ENCODE assay signal across 18 cellular contexts in genomic region chr3:80087769-80088168, GRCh38.
DNase-seq lines count a peak whose midpoint lies in the region; ATAC-seq and TF ChIP-seq lines count a peak whose summit lies in the region.
"Had no signal": no experiment of that assay in that cellular context is flagged by ENCODE, and none has a peak within 500 bp of the region (broad histone marks: within the 10 kb centered on the region; RNA-seq: fewer than 3 reads in every experiment).

No MANE protein-coding gene starts in this region.

- H4K8ac ChIP-seq in mesenchymal stem cell (ENCODE audit: low read length) (no peak overlapping the region), neuronal stem cell (ENCODE audit: low read depth, low read length) (no peak overlapping the region)

- intact Hi-C loops in PC-9 (cut with micrococcal nuclease; ENCODE audit: unreplicated experiment), result no loop called here

- H2BK15ac ChIP-seq in mesenchymal stem cell (ENCODE audit: low read depth, poor library complexity, severe bottlenecking), result no peak overlapping the region
- H2BK15ac ChIP-seq in neuronal stem cell (ENCODE audit: low read length), result no peak overlapping the region

- H4K20me1 ChIP-seq in PC-9 (ENCODE audit: insufficient read depth), result no peaks in the 10 kb centered on the region

- no peak for TF ChIP-seq POLR2A in upper lobe of left lung (IDR thresholded peaks at IDR 0.05)

- H3K36me3 Mint-ChIP-seq in activated T-cell treated with anti-CD3 and anti-CD28 coated beads, Interleukin-2, amount 50 U/mL, for 24 hours (ENCODE audit: low read depth), result no peaks in the 10 kb centered on the region

- H3K27ac ChIP-seq in PC-9 (no peak overlapping the region), mesenchymal stem cell (ENCODE audit: low read length, poor library complexity, severe bottlenecking) (peak overlapping the region; percentile 74), neuronal stem cell (replicated peaks; ENCODE audit: low read length) (no peak overlapping the region), upper lobe of left lung (no peak overlapping the region)
- H3K27ac ChIP-seq: colonic mucosa had no signal

- H3K27ac Mint-ChIP-seq in activated T-cell treated with anti-CD3 and anti-CD28 coated beads, Interleukin-2, amount 50 U/mL, for 24 hours, result no peak overlapping the region
- H3K27ac Mint-ChIP-seq: activated CD8-positive, alpha-beta T cell treated with anti-CD3 and anti-CD28 coated beads for 36 hours; activated T-helper 2 cell treated with anti-CD3 and anti-CD28 coated beads, Interferon-gamma antibody, Interleukin-2, Interleukin-4, amounts not matched to agents 10 μg/mL and 5 μg/mL and 100 μg/mL, durations not matched to agents 14 hours and 24 hours and 36 hours had no signal

- POLR2A ChIA-PET in PC-9 (lab: Charles Lee; ENCODE audit: unreplicated experiment), result no interaction called here

- H3K4me3 Mint-ChIP-seq in activated T-cell treated with anti-CD3 and anti-CD28 coated beads, Interleukin-2, amount 50 U/mL, for 24 hours, result no peak overlapping the region
- H3K4me3 Mint-ChIP-seq: activated CD8-positive, alpha-beta T cell treated with anti-CD3 and anti-CD28 coated beads for 36 hours had no signal

- CTCF ChIA-PET in PC-9 (lab: Charles Lee), result no interaction called here

- H2BK120ac ChIP-seq in mesenchymal stem cell (ENCODE audit: low read depth, low read length), result no peak overlapping the region
- H2BK120ac ChIP-seq in neuronal stem cell (ENCODE audit: low read depth, low read length), result no peak overlapping the region

- no TSS peak for BruUV-seq in PC-9 (replicated peaks; lab: Mats Ljungman, UMichigan)

- peaks cover 9% of the 10 kb centered on the region for H3K4me1 ChIP-seq in PC-9 (replicated peaks; ENCODE audit: insufficient read depth)
- no peaks in the 10 kb centered on the region for H3K4me1 ChIP-seq in mesenchymal stem cell (ENCODE audit: control insufficient read depth, insufficient read depth, low read depth, low read length)
- H3K4me1 ChIP-seq in neuronal stem cell (ENCODE audit: control insufficient read depth in 2 of 2, insufficient read depth in 1 of 2, low read depth in 1 of 2, low read length in 2 of 2), result no peaks in the 10 kb centered on the region
- H3K4me1 ChIP-seq in upper lobe of left lung, result no peaks in the 10 kb centered on the region
- H3K4me1 ChIP-seq: colonic mucosa had no signal

- DNase-seq in EH (ENCODE audit: low read depth), result peak; percentile 0
- peak in 1 of 2 experiments; percentile 46 for DNase-seq in PC-9
- DNase-seq in cardiac fibroblast (ENCODE audit: low read depth in 2 of 2), result peak; percentile 40 to 51
- peak; percentile 20 for DNase-seq in mesenchymal stem cell
- DNase-seq in activated T-cell treated with anti-CD3 and anti-CD28 coated beads, Interleukin-2, amount 50 U/mL, for 24 hours, result no peak
- DNase-seq in neuronal stem cell (ENCODE audit: low spot score), result no peak
- no peak for DNase-seq in upper lobe of left lung
- DNase-seq: activated CD8-positive, alpha-beta T cell treated with anti-CD3 and anti-CD28 coated beads for 36 hours; colonic mucosa; DMS153; hippocampal formation; Kasumi-1; left colon; NCI-H1694 treated with DMSO at 0.1 percent for 48 hours; NCI-H510A; stimulated activated naive CD8-positive, alpha-beta T cell treated with anti-CD3 and anti-CD28 coated beads, Interleukin-15, Interleukin-2, amounts not matched to agents 100 U/mL and 50 U/mL, for 24 hours had no signal

- H3K4me1 Mint-ChIP-seq in activated T-cell treated with anti-CD3 and anti-CD28 coated beads, Interleukin-2, amount 50 U/mL, for 24 hours (ENCODE audit: low read depth), result no peaks in the 10 kb centered on the region

- H2AFZ ChIP-seq in PC-9 (0 out of 2 replicates have a peak overlapping the region, but pooled peaks have one; percentile 33), mesenchymal stem cell (ENCODE audit: low read depth, low read length) (no peak overlapping the region), neuronal stem cell (ENCODE audit: low read length) (no peak overlapping the region)

- H3K9me3 ChIP-seq in PC-9 (ENCODE audit: insufficient read depth, low read depth) (no peaks in the 10 kb centered on the region), mesenchymal stem cell (ENCODE audit: control insufficient read depth, low read length) (no peaks in the 10 kb centered on the region), neuronal stem cell (replicated peaks in 1 of 2; ENCODE audit: control insufficient read depth in 2 of 2, insufficient read depth in 1 of 2, low read depth in 1 of 2, low read length in 2 of 2) (no peaks in the 10 kb centered on the region), upper lobe of left lung (no peaks in the 10 kb centered on the region)
- H3K9me3 ChIP-seq: colonic mucosa had no signal

- ATAC-seq in GM18511 (IDR thresholded peaks at IDR 0.05; ENCODE audit: unreplicated experiment), result no peak
- ATAC-seq in upper lobe of left lung (ENCODE audit: low FRiP score in 2 of 2), result no peak
- ATAC-seq: activated CD8-positive, alpha-beta T cell treated with anti-CD3 and anti-CD28 coated beads for 36 hours; left colon; stimulated activated naive CD8-positive, alpha-beta T cell treated with anti-CD3 and anti-CD28 coated beads, Interleukin-15, Interleukin-2, amounts not matched to agents 100 U/mL and 50 U/mL, for 24 hours had no signal

- H3K79me1 ChIP-seq in mesenchymal stem cell (replicated peaks; ENCODE audit: low read length, poor library complexity, severe bottlenecking) (no peaks in the 10 kb centered on the region), neuronal stem cell (ENCODE audit: low read depth, low read length) (no peaks in the 10 kb centered on the region)

- WGBS in mesenchymal stem cell, result no CpG with 5 or more reads among the region's 1 CpG
- no CpG with 5 or more reads among the region's 1 CpG for WGBS in neuronal stem cell (ENCODE audit: extremely low coverage in 2 of 2, insufficient read length in 2 of 2, insufficient replicate concordance in 1 of 2), 2 donors
- WGBS in upper lobe of left lung, 2 donors, result 68 to 89% methylated on average over 1 of the region's 1 CpG

- H3K9me3 Mint-ChIP-seq in activated T-cell treated with anti-CD3 and anti-CD28 coated beads, Interleukin-2, amount 50 U/mL, for 24 hours, result peaks cover 9% of the 10 kb centered on the region

- H3K9me2 ChIP-seq in PC-9 (ENCODE audit: insufficient read depth), result no peaks in the 10 kb centered on the region

- no peak overlapping the region for H4K91ac ChIP-seq in mesenchymal stem cell (ENCODE audit: low read length)
- H4K91ac ChIP-seq in neuronal stem cell (ENCODE audit: low read depth, low read length, poor library complexity), result no peak overlapping the region

- no peaks in the 10 kb centered on the region for H3K27me3 Mint-ChIP-seq in activated T-cell treated with anti-CD3 and anti-CD28 coated beads, Interleukin-2, amount 50 U/mL, for 24 hours
- H3K27me3 Mint-ChIP-seq: activated CD8-positive, alpha-beta T cell treated with anti-CD3 and anti-CD28 coated beads for 36 hours had no signal

- H3K4me2 ChIP-seq in PC-9 (no peak overlapping the region), mesenchymal stem cell (ENCODE audit: low read length, poor library complexity, severe bottlenecking) (no peak overlapping the region), neuronal stem cell (ENCODE audit: insufficient read depth, low read length, poor library complexity, severe bottlenecking) (no peak overlapping the region)

- no peaks in the 10 kb centered on the region for H3F3A ChIP-seq in PC-9 (ENCODE audit: insufficient read depth, low read depth)

- no peak overlapping the region for H3K4me3 ChIP-seq in PC-9
- no peak overlapping the region for H3K4me3 ChIP-seq in cardiac fibroblast (replicated peaks in 1 of 2; ENCODE audit: low read depth in 2 of 2, low read length in 2 of 2)
- no peak overlapping the region for H3K4me3 ChIP-seq in mesenchymal stem cell (ENCODE audit: insufficient read depth in 1 of 2, low read depth in 1 of 2, low read length in 2 of 2)
- H3K4me3 ChIP-seq in neuronal stem cell (ENCODE audit: low read length in 2 of 2), result no peak overlapping the region
- no peak overlapping the region for H3K4me3 ChIP-seq in upper lobe of left lung
- H3K4me3 ChIP-seq: colonic mucosa had no signal

- H3K18ac ChIP-seq in mesenchymal stem cell (ENCODE audit: low read depth in 1 of 2, low read length in 2 of 2) (no peak overlapping the region), neuronal stem cell (ENCODE audit: low read length) (no peak overlapping the region)

- H3K23ac ChIP-seq in mesenchymal stem cell (ENCODE audit: low read length in 2 of 2) (no peak overlapping the region), neuronal stem cell (ENCODE audit: low read depth, low read length, poor library complexity) (no peak overlapping the region)

- no peak for TF ChIP-seq EP300 in upper lobe of left lung (IDR thresholded peaks at IDR 0.05)

- H2BK12ac ChIP-seq in mesenchymal stem cell (ENCODE audit: low read length in 2 of 2) (no peak overlapping the region), neuronal stem cell (ENCODE audit: low read length) (no peak overlapping the region)

- H2BK5ac ChIP-seq in mesenchymal stem cell (ENCODE audit: low read depth, low read length, poor library complexity, severe bottlenecking), result no peak overlapping the region
- no peak overlapping the region for H2BK5ac ChIP-seq in neuronal stem cell (ENCODE audit: low read length)

- no peak overlapping the region for H2AK5ac ChIP-seq in mesenchymal stem cell (ENCODE audit: low read length, severe bottlenecking)
- no peak overlapping the region for H2AK5ac ChIP-seq in neuronal stem cell (ENCODE audit: low read depth, low read length)

- H3K9ac ChIP-seq in mesenchymal stem cell (ENCODE audit: low read length) (peak overlapping the region; percentile 17), neuronal stem cell (ENCODE audit: low read depth, low read length, poor library complexity) (no peak overlapping the region)

- H3K14ac ChIP-seq in mesenchymal stem cell (ENCODE audit: low read length in 2 of 2) (no peak overlapping the region), neuronal stem cell (ENCODE audit: low read length) (no peak overlapping the region)

- no peaks in the 10 kb centered on the region for H3K79me2 ChIP-seq in PC-9 (ENCODE audit: low read depth)

- H3K27me3 ChIP-seq in PC-9 (ENCODE audit: insufficient read depth, low read depth), result no peaks in the 10 kb centered on the region
- no peaks in the 10 kb centered on the region for H3K27me3 ChIP-seq in mesenchymal stem cell (ENCODE audit: control insufficient read depth in 1 of 2, insufficient read depth in 1 of 2, low read length in 2 of 2)
- no peaks in the 10 kb centered on the region for H3K27me3 ChIP-seq in neuronal stem cell (ENCODE audit: control insufficient read depth in 3 of 3, insufficient read depth in 3 of 3, low read depth in 1 of 3, low read length in 3 of 3)
- no peaks in the 10 kb centered on the region for H3K27me3 ChIP-seq in upper lobe of left lung
- H3K27me3 ChIP-seq: colonic mucosa had no signal

- H3K36me3 ChIP-seq in PC-9 (ENCODE audit: low read depth), result no peaks in the 10 kb centered on the region
- H3K36me3 ChIP-seq in mesenchymal stem cell (ENCODE audit: control insufficient read depth in 1 of 2, insufficient read depth in 2 of 2, low read depth in 1 of 2, low read length in 2 of 2), result no peaks in the 10 kb centered on the region
- no peaks in the 10 kb centered on the region for H3K36me3 ChIP-seq in neuronal stem cell (replicated peaks in 1 of 2; ENCODE audit: control insufficient read depth in 2 of 2, insufficient read depth in 2 of 2, low read length in 2 of 2)
- no peaks in the 10 kb centered on the region for H3K36me3 ChIP-seq in upper lobe of left lung
- H3K36me3 ChIP-seq: colonic mucosa had no signal

- TF ChIP-seq CTCF in PC-9 (conservative IDR thresholded peaks at IDR 0.05), result no peak
- no peak for TF ChIP-seq CTCF in cardiac fibroblast (IDR thresholded peaks at IDR 0.05; ENCODE audit: low read depth, low read length)
- no peak for TF ChIP-seq CTCF in upper lobe of left lung (IDR thresholded peaks at IDR 0.05)

- H3K4ac ChIP-seq in mesenchymal stem cell (ENCODE audit: low read depth in 1 of 2, low read length in 2 of 2) (no peak overlapping the region), neuronal stem cell (ENCODE audit: low read length) (no peak overlapping the region)

Comparison
In these comparisons a context has a peak if more than half of its experiments do, and no peak if none do; other contexts are left out.
1. DNase-seq: peak in EH (single experiment), cardiac fibroblast (2 of 2) and mesenchymal stem cell (single experiment); none in activated T-cell treated with anti-CD3 and anti-CD28 coated beads, Interleukin-2, amount 50 U/mL, for 24 hours (single experiment), neuronal stem cell (single experiment) and upper lobe of left lung (0 of 2).